19 cellular contexts compared by ENCODE assay signal in genomic region chr2:213042262-213042661, GRCh38.
A peak's percentile ranks its signal among the peaks of the same experiment; 100 is the strongest.
DNase-seq lines count a peak whose midpoint lies in the region; ATAC-seq and TF ChIP-seq lines count a peak whose summit lies in the region.
"Had no signal": no experiment of that assay in that cellular context is flagged by ENCODE, and none has a peak within 500 bp of the region (broad histone marks: within the 10 kb centered on the region; RNA-seq: fewer than 3 reads in every experiment).

No MANE protein-coding gene starts in this region.

- H3K27me3 Mint-ChIP-seq in immature natural killer cell (ENCODE audit: low read depth in 3 of 3) = peaks cover 0 to 6% (median 0%) of the 10 kb centered on the region in 3 donors
- H3K27me3 Mint-ChIP-seq: B cell; CD4-positive, alpha-beta T cell; CD8-positive, alpha-beta memory T cell had no signal

- H3K27ac ChIP-seq in osteoblast (ENCODE audit: low read depth, low read length) = no peak overlapping the region
- no peak overlapping the region for H3K27ac ChIP-seq in dorsolateral prefrontal cortex
- H3K27ac ChIP-seq: 22Rv1, BLaER1, C4-2B had no signal

- ATAC-seq in activated CD4-positive, CD25-positive, alpha-beta regulatory T cell treated with anti-CD3 and anti-CD28 coated beads, Interleukin-2, amount 50 U/mL, for 24 hours = peak; percentile 64 to 71
- no peak for ATAC-seq in GM21825 (IDR thresholded peaks at IDR 0.05; ENCODE audit: unreplicated experiment)
- ATAC-seq: GM23338, HCT116 had no signal

- DNase-seq in activated CD4-positive, CD25-positive, alpha-beta regulatory T cell treated with anti-CD3 and anti-CD28 coated beads, Interleukin-2, amount 50 U/mL, for 72 hours = no peak
- DNase-seq in immature natural killer cell (no peak), osteoblast (ENCODE audit: insufficient read length, low spot score, missing footprints) (peak; percentile 14), MG63 (no peak), dorsolateral prefrontal cortex (no peak)
- DNase-seq: CD4-positive, alpha-beta T cell; CD8-positive, alpha-beta memory T cell; DMS53; DMS79 treated with DMSO at 0.1 percent for 48 hours; GF-D8; H9 had no signal

- H3K27ac Mint-ChIP-seq in immature natural killer cell = peak overlapping the region; percentile 12 to 84 (median 74)
- H3K27ac Mint-ChIP-seq: B cell; CD4-positive, alpha-beta T cell; GM23338; H9 had no signal

- no peaks in the 10 kb centered on the region for H3K9me3 ChIP-seq in osteoblast (ENCODE audit: low read depth, low read length)
- no peaks in the 10 kb centered on the region for H3K9me3 ChIP-seq in MG63

- H4K20me1 ChIP-seq in osteoblast (ENCODE audit: insufficient read depth, low read length) = no peaks in the 10 kb centered on the region
- H4K20me1 ChIP-seq: BLaER1 had no signal

- H3K4me2 ChIP-seq in osteoblast (ENCODE audit: insufficient read depth, low read length) = no peak overlapping the region
- H3K4me2 ChIP-seq: BLaER1, GM23338 had no signal

- no peak overlapping the region for H3K4me3 Mint-ChIP-seq in immature natural killer cell
- H3K4me3 Mint-ChIP-seq: B cell; CD4-positive, alpha-beta T cell; CD8-positive, alpha-beta memory T cell; GM23338; H9 had no signal

- intact Hi-C loops in dorsolateral prefrontal cortex (cut with DNase I) = no loop called here

- H3K27me3 ChIP-seq in osteoblast (ENCODE audit: insufficient read depth, low read length) (no peaks in the 10 kb centered on the region), MG63 (no peaks in the 10 kb centered on the region), dorsolateral prefrontal cortex (no peaks in the 10 kb centered on the region)
- H3K27me3 ChIP-seq: BLaER1 had no signal

- H3K79me2 ChIP-seq in osteoblast (ENCODE audit: insufficient read depth, low read length) = no peaks in the 10 kb centered on the region

- H3K4me3 ChIP-seq in osteoblast (ENCODE audit: insufficient read depth, low read length) (no peak overlapping the region), MG63 (no peak overlapping the region), dorsolateral prefrontal cortex (no peak overlapping the region)
- H3K4me3 ChIP-seq: BLaER1, GM23338 had no signal

- peaks cover 25 to 55% (median 43%) of the 10 kb centered on the region in 3 donors for H3K36me3 Mint-ChIP-seq in immature natural killer cell

- H3K36me3 ChIP-seq in osteoblast (ENCODE audit: insufficient read depth, low read length) (no peaks in the 10 kb centered on the region), MG63 (peaks cover 3% of the 10 kb centered on the region)

- TF ChIP-seq CTCF in osteoblast (IDR thresholded peaks at IDR 0.05; ENCODE audit: extremely low read depth, low read depth, low read length) (no peak), dorsolateral prefrontal cortex (IDR thresholded peaks at IDR 0.05 in 54 of 56, conservative IDR thresholded peaks at IDR 0.05 in 2 of 56; ENCODE audit: low read depth in 1 of 56, partially characterized antibody in 56 of 56) (no peak)

- no peaks in the 10 kb centered on the region for H3K9me3 Mint-ChIP-seq in immature natural killer cell
- H3K9me3 Mint-ChIP-seq: CD4-positive, alpha-beta T cell had no signal

- peaks cover 4% of the 10 kb centered on the region for H3K4me1 ChIP-seq in osteoblast (ENCODE audit: insufficient read depth, low read length)

- peaks cover 39 to 84% of the 10 kb centered on the region in 2 donors for H3K4me1 Mint-ChIP-seq in immature natural killer cell

- H2AFZ ChIP-seq in osteoblast (ENCODE audit: low read length) = no peak overlapping the region
- H2AFZ ChIP-seq: GM23338 had no signal
